Comparison of ENCODE assay signal across 13 cellular contexts in the genomic region with DNA sequence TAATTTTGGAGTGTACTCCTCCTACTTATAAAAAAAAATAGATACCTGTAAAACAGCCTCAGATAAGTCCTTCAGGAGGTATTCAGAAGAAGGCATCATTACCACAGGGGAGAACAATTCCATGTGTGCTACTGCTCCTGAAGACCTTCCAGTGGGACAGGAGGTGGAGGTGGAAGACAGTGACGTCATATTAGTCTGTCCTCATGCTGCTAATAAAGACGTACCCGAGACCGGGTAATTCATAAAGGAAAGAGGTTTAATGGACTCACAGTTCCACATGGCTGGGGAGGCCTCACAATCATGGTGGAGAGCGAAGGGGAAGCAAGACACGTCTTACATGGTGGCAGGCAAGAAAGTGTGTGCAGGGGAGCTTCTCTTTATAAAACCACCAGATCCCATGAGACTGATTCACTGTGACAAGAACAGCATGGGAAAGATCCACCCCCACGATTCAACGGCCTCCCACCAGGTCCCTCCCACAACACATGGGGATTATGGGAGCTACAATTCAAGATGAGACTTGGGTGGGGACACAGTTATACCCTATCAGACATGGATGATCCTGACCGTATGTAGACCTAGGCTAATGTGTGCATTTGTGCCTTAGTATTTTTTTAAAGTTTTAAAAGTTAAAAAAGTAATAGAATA.
DNase-seq lines count a peak whose midpoint lies in the region; ATAC-seq and TF ChIP-seq lines count a peak whose summit lies in the region.
"Had no signal": no experiment of that assay in that cellular context is flagged by ENCODE, and none has a peak within 500 bp of the region (broad histone marks: within the 10 kb centered on the region; RNA-seq: fewer than 3 reads in every experiment).

No MANE protein-coding gene starts in this region.

- no peaks in the 10 kb centered on the region for H3K4me1 ChIP-seq in CD8-positive, alpha-beta T cell (ENCODE audit: insufficient read depth, low read length)
- H3K4me1 ChIP-seq in Peyer's patch: no peaks in the 10 kb centered on the region

- H3K27me3 ChIP-seq in CD8-positive, alpha-beta T cell (ENCODE audit: insufficient read depth, low read length): no peaks in the 10 kb centered on the region
- H3K27me3 ChIP-seq in Peyer's patch: no peaks in the 10 kb centered on the region

- POLR2A ChIA-PET in CD8-positive, alpha-beta T cell (lab: Charles Lee): no interaction called here

- H3K4me3 ChIP-seq in CD8-positive, alpha-beta T cell (ENCODE audit: low read depth, low read length): no peak overlapping the region
- no peak overlapping the region for H3K4me3 ChIP-seq in Peyer's patch
- H3K4me3 ChIP-seq in fibroblast of mammary gland (ENCODE audit: control insufficient read depth, low read depth, low read length): no peak overlapping the region

- H3K4me1 Mint-ChIP-seq in CD8-positive, alpha-beta T cell (ENCODE audit: low read depth): peaks cover 12% of the 10 kb centered on the region

- peak overlapping the region; percentile 26 for H3K4me3 Mint-ChIP-seq in CD8-positive, alpha-beta T cell

- no peak overlapping the region for H3K27ac ChIP-seq in CD8-positive, alpha-beta T cell (ENCODE audit: low read depth, low read length)
- H3K27ac ChIP-seq in Peyer's patch: no peak overlapping the region
- H3K27ac ChIP-seq: HL-60 had no signal

- no peaks in the 10 kb centered on the region for H3K36me3 ChIP-seq in CD8-positive, alpha-beta T cell (ENCODE audit: insufficient read depth, low read length)
- no peaks in the 10 kb centered on the region for H3K36me3 ChIP-seq in Peyer's patch

- no peak for TF ChIP-seq POLR2A in Peyer's patch (IDR thresholded peaks at IDR 0.05)

- intact Hi-C loops in CD8-positive, alpha-beta T cell (cut with DNase I, micrococcal nuclease): loop anchor here in 1 of 2 experiments (2.0 kb wide), 1 partner anchor 652 kb away; no protein-coding TSS in a partner anchor

- TF ChIP-seq CTCF in CD8-positive, alpha-beta T cell (IDR thresholded peaks at IDR 0.05): no peak
- TF ChIP-seq CTCF in Peyer's patch (IDR thresholded peaks at IDR 0.05) (no peak), fibroblast of mammary gland (conservative IDR thresholded peaks at IDR 0.05; ENCODE audit: control insufficient read depth, insufficient read depth, low read depth, low read length) (no peak)

- H3K36me3 Mint-ChIP-seq in CD8-positive, alpha-beta T cell: no peaks in the 10 kb centered on the region

- ATAC-seq in CD8-positive, alpha-beta T cell: no peak
- ATAC-seq: sciatic nerve had no signal

- CTCF ChIA-PET in CD8-positive, alpha-beta T cell (lab: Charles Lee): interaction anchor here (2.1 kb wide), 1 partner anchor 8 kb away, joined by 7 read pairs; no protein-coding TSS in a partner anchor

- H3K9me3 ChIP-seq in CD8-positive, alpha-beta T cell (ENCODE audit: low read length): no peaks in the 10 kb centered on the region
- no peaks in the 10 kb centered on the region for H3K9me3 ChIP-seq in Peyer's patch

- no peaks in the 10 kb centered on the region for H3K9me3 Mint-ChIP-seq in CD8-positive, alpha-beta T cell

- H3K27me3 Mint-ChIP-seq in CD8-positive, alpha-beta T cell (ENCODE audit: low read depth): peaks cover 5% of the 10 kb centered on the region

- DNase-seq in A172 (ENCODE audit: low spot score) (peak; percentile 45), Peyer's patch (peak; percentile 0 to 21 (median 8)), fibroblast of mammary gland (ENCODE audit: low read depth) (peak; percentile 67), amniotic stem cell (lab: John Stamatoyannopoulos, UW) (no peak), NCI-H146 treated with DMSO at 0.1 percent for 48 hours (lab: John Stamatoyannopoulos, UW; ENCODE audit: unreplicated experiment) (no peak), NCI-H1694 treated with DMSO at 0.1 percent for 48 hours (lab: John Stamatoyannopoulos, UW) (no peak), UCSD-AML1 (lab: John Stamatoyannopoulos, UW; ENCODE audit: unreplicated experiment) (no peak)
- no peak for DNase-seq in CD8-positive, alpha-beta T cell
- DNase-seq: GF-D8, KG1, NCI-H82 had no signal

- H3K27ac Mint-ChIP-seq in CD8-positive, alpha-beta T cell: no peak overlapping the region

Comparison
In these comparisons a context has a peak if more than half of its experiments do, and no peak if none do; other contexts are left out.
1. DNase-seq: peak in A172 (single experiment), Peyer's patch (3 of 3) and fibroblast of mammary gland (single experiment); none in CD8-positive, alpha-beta T cell (0 of 7), amniotic stem cell (single experiment), NCI-H146 treated with DMSO at 0.1 percent for 48 hours (single experiment), NCI-H1694 treated with DMSO at 0.1 percent for 48 hours (single experiment) and UCSD-AML1 (single experiment).